In genomic region chr17:79045001-79045729, GRCh38 we compare ENCODE assay signal across 7 cellular contexts. TPM values are rescaled to one million over a fixed set of nuclear protein-coding genes. Genes with fewer than 3 reads are reported as not detected.
"Had no signal": no experiment of that assay in that cellular context is flagged by ENCODE, and none has a peak within 500 bp of the region (broad histone marks: within the 10 kb centered on the region; RNA-seq: fewer than 3 reads in every experiment).

No MANE protein-coding gene starts in this region.

- H3K4me1 Mint-ChIP-seq: activated CD8-positive, alpha-beta memory T cell treated with anti-CD3 and anti-CD28 coated beads, Interleukin-2, amount 10 ng/mL, durations not matched to agents 7 days and 5 days; activated naive CD8-positive, alpha-beta T cell treated with anti-CD3 and anti-CD28 coated beads, Interleukin-2, amount 50 U/mL, for 24 hours had no signal

- H3K36me3 Mint-ChIP-seq: activated CD8-positive, alpha-beta memory T cell treated with anti-CD3 and anti-CD28 coated beads, Interleukin-2, amount 10 ng/mL, durations not matched to agents 7 days and 5 days; naive thymus-derived CD4-positive, alpha-beta T cell had no signal

- H3K4me3 Mint-ChIP-seq: activated CD8-positive, alpha-beta memory T cell treated with anti-CD3 and anti-CD28 coated beads, Interleukin-2, amount 10 ng/mL, durations not matched to agents 7 days and 5 days; activated naive CD8-positive, alpha-beta T cell treated with anti-CD3 and anti-CD28 coated beads, Interleukin-2, amount 50 U/mL, for 24 hours; naive thymus-derived CD4-positive, alpha-beta T cell had no signal

- H3K27ac ChIP-seq: cardiac muscle cell, lower lobe of right lung had no signal

- H3K27ac Mint-ChIP-seq: activated CD8-positive, alpha-beta memory T cell treated with anti-CD3 and anti-CD28 coated beads, Interleukin-2, amount 10 ng/mL, durations not matched to agents 7 days and 5 days; activated naive CD8-positive, alpha-beta T cell treated with anti-CD3 and anti-CD28 coated beads, Interleukin-2, amount 50 U/mL, for 24 hours had no signal

- H3K4me3 ChIP-seq: cardiac muscle cell, lower lobe of right lung, prostate gland, uterus had no signal

- H3K27me3 Mint-ChIP-seq: activated CD8-positive, alpha-beta memory T cell treated with anti-CD3 and anti-CD28 coated beads, Interleukin-2, amount 10 ng/mL, durations not matched to agents 7 days and 5 days had no signal

- H3K27me3 ChIP-seq: cardiac muscle cell, uterus had no signal

- H3K9me3 ChIP-seq: lower lobe of right lung, prostate gland, uterus had no signal

- H3K9me3 Mint-ChIP-seq: activated naive CD8-positive, alpha-beta T cell treated with anti-CD3 and anti-CD28 coated beads, Interleukin-2, amount 50 U/mL, for 24 hours had no signal

- H3K4me1 ChIP-seq: prostate gland, uterus had no signal

- H3K36me3 ChIP-seq: cardiac muscle cell, prostate gland, uterus had no signal

RNA-seq across cellular contexts. Expression of gene C1QTNF1, which starts 21.2 kb away (rescaled TPM):
- total RNA-seq: activated CD8-positive, alpha-beta memory T cell treated with anti-CD3 and anti-CD28 coated beads, Interleukin-2, amount 10 ng/mL, durations not matched to agents 7 days and 5 days had no signal
